Comparison of ENCODE assay signal across 10 cellular contexts in the genomic region with DNA sequence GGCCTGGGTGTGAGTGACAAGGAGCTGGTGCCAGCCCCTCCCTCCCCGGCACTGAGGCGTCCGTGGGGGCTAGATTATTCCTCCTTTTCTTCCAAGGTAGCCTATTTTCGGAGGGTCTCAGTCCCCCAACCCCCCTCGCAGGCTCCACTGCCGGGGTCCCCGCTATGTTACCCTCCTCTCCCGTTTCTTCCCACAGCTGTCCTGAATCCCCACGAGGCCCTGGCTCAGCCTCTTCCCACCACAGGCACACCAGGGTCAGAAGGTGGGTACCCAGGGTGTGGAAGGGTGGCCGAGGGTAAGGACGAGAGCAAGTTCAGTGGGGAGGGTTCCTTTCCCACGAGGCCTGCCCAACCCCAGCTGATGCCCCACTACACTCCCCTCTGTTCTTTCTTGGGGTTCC. TPM values are rescaled to one million over a fixed set of nuclear protein-coding genes. Genes with fewer than 3 reads are reported as not detected.
DNase-seq lines count a peak whose midpoint lies in the region; ATAC-seq and TF ChIP-seq lines count a peak whose summit lies in the region.
"Had no signal": no experiment of that assay in that cellular context is flagged by ENCODE, and none has a peak within 500 bp of the region (broad histone marks: within the 10 kb centered on the region; RNA-seq: fewer than 3 reads in every experiment).

No MANE protein-coding gene starts in this region.

- no peak for DNase-seq in Calu3
- DNase-seq in gastrocnemius medialis, result no peak
- no peak for DNase-seq in CD1c-positive myeloid dendritic cell (ENCODE audit: extremely low spot score)
- DNase-seq in A172 (ENCODE audit: low spot score), result no peak
- no peak for DNase-seq in ACHN
- DNase-seq: activated gamma-delta T cell treated with Interleukin-2 at 50 U/mL for 16 hours had no signal

- no peak for ATAC-seq in gastrocnemius medialis
- ATAC-seq in HG02798 (IDR thresholded peaks at IDR 0.05; ENCODE audit: poor library complexity, unreplicated experiment), result no peak
- ATAC-seq: K562 had no signal

- H3K27me3 Mint-ChIP-seq in Calu3 (ENCODE audit: unreplicated experiment), result peaks cover 90% of the 10 kb centered on the region
- peaks cover 40% of the 10 kb centered on the region for H3K27me3 Mint-ChIP-seq in activated naive CD8-positive, alpha-beta T cell

- H3K4me1 ChIP-seq in iPS-20b (ENCODE audit: insufficient read depth, low read length) (peaks cover 8% of the 10 kb centered on the region; the same call in 1 of the 2 replicates), gastrocnemius medialis (peaks cover 3 to 13% of the 10 kb centered on the region in 2 donors)

- H3K4me1 Mint-ChIP-seq in Calu3 (ENCODE audit: low read depth, unreplicated experiment), result peaks cover 12% of the 10 kb centered on the region
- peaks cover 4% of the 10 kb centered on the region for H3K4me1 Mint-ChIP-seq in activated naive CD8-positive, alpha-beta T cell (ENCODE audit: low read depth)

- no peak overlapping the region for H3K9ac ChIP-seq in iPS-20b (ENCODE audit: low read depth, low read length)

- H3K27ac Mint-ChIP-seq in Calu3 (ENCODE audit: unreplicated experiment), result no peak overlapping the region
- H3K27ac Mint-ChIP-seq in activated naive CD8-positive, alpha-beta T cell, result no peak overlapping the region

- H3K36me3 ChIP-seq in iPS-20b (ENCODE audit: insufficient read depth, low read depth, low read length) (no peaks in the 10 kb centered on the region), gastrocnemius medialis (no peaks in the 10 kb centered on the region)

- CTCF ChIA-PET in Calu3 (lab: Charles Lee), result interaction anchor here (1.2 to 3.7 kb wide), 3 partner anchors 12 to 184 kb away, joined by 3 to 19 read pairs (median 4); partner anchors contain the start of genes PSMC3IP and VPS25

- H3K4me3 Mint-ChIP-seq in Calu3 (ENCODE audit: low read depth, unreplicated experiment), result peak overlapping the region; percentile 58
- H3K4me3 Mint-ChIP-seq in activated naive CD8-positive, alpha-beta T cell, result peak overlapping the region; percentile 52

- BruUV-seq in Calu3 (replicated peaks; lab: Mats Ljungman, UMichigan), result no TSS peak

- H3K27me3 ChIP-seq in iPS-20b (ENCODE audit: insufficient read depth, low read length) (peaks cover 49% of the 10 kb centered on the region), gastrocnemius medialis (peaks cover 4 to 26% (median 15%) of the 10 kb centered on the region in 3 donors)

- H3K9me3 ChIP-seq in iPS-20b (ENCODE audit: insufficient read depth, low read depth, low read length) (no peaks in the 10 kb centered on the region), gastrocnemius medialis (no peaks in the 10 kb centered on the region)

- no peaks in the 10 kb centered on the region for H3K36me3 Mint-ChIP-seq in Calu3 (ENCODE audit: insufficient read depth, unreplicated experiment)
- peaks cover 3% of the 10 kb centered on the region for H3K36me3 Mint-ChIP-seq in activated naive CD8-positive, alpha-beta T cell

- no peak for TF ChIP-seq POLR2A in gastrocnemius medialis (IDR thresholded peaks at IDR 0.05)

- H3K27ac ChIP-seq in iPS-20b (ENCODE audit: low read length) (no peak overlapping the region), gastrocnemius medialis (peak overlapping the region; percentile 67 to 78 (median 74))

- intact Hi-C loops in Calu3 (cut with micrococcal nuclease; ENCODE audit: unreplicated experiment) (loop anchor here (10.0 kb wide), 2 partner anchors 57 to 87 kb away; partner anchors contain the start of gene PLEKHH3), gastrocnemius medialis (cut with DNase I; ENCODE audit: low total_unique reads) (loop anchor here (2.0 kb wide), 2 partner anchors 17 to 183 kb away; partner anchors contain the start of gene EZH1)

- H3K4me3 ChIP-seq in iPS-20b (ENCODE audit: low read length), result peak overlapping the region; percentile 65; the same call in 1 of the 2 replicates
- peak overlapping the region; percentile 50 to 66 (median 58) for H3K4me3 ChIP-seq in gastrocnemius medialis
- H3K4me3 ChIP-seq: K562 had no signal

- TF ChIP-seq CTCF in Calu3 (IDR thresholded peaks at IDR 0.05; ENCODE audit: unreplicated experiment) (no peak), gastrocnemius medialis (IDR thresholded peaks at IDR 0.05 in 4 of 5, conservative IDR thresholded peaks at IDR 0.05 in 1 of 5) (no peak)

- in situ Hi-C loops in gastrocnemius medialis (cut with MboI; ENCODE audit: low sequenced_read_pairs in 4 of 4) (loop anchor here in 3 of 4 donors (5.0 to 25.0 kb wide), 4 partner anchors 34 to 177 kb away; partner anchors contain the start of gene PSMC3IP (in 1 of the 3)), ACHN (cut with HindIII; ENCODE audit: low pct_ligation_motif_present, low pct_unique_long_range_greater_than_20kb, low sequenced_read_pairs) (no loop called here)

- H3K9me3 Mint-ChIP-seq in Calu3 (ENCODE audit: low read depth, unreplicated experiment), result no peaks in the 10 kb centered on the region
- H3K9me3 Mint-ChIP-seq in activated naive CD8-positive, alpha-beta T cell (ENCODE audit: low read depth), result no peaks in the 10 kb centered on the region

RNA-seq across cellular contexts. Expression of gene RAMP2, which starts 0.6 kb away (rescaled TPM):
- not detected in 2 replicates for total RNA-seq in Calu3 (2022)
- 10 to 100 TPM; 17.5 to 31.2 (median 20.7) TPM for total RNA-seq in gastrocnemius medialis
- not detected in 2 replicates for total RNA-seq in A172 (2014; rRNA removed; shearing (Covaris generic))
- total RNA-seq: K562 had no signal

RNA-seq across cellular contexts. Expression of gene VPS25, which starts 11.6 kb away (rescaled TPM):
- total RNA-seq in Calu3 (2022), result 93.9 and 101 TPM in 2 replicates
- 10 to 100 TPM; 44.8 to 54.6 (median 53.5) TPM for total RNA-seq in gastrocnemius medialis
- total RNA-seq in A172 (2014; rRNA removed; shearing (Covaris generic)), result 174 and 181 TPM in 2 replicates

RNA-seq across cellular contexts. Expression of gene EZH1, which starts 16.8 kb away (rescaled TPM):
- total RNA-seq in Calu3 (2022) (43.3 and 45.5 TPM in 2 replicates), gastrocnemius medialis (10 to 100 TPM; 32.6 to 55.2 (median 47.5) TPM)
- 7.2 and 10.3 TPM in 2 replicates for total RNA-seq in A172 (2014; rRNA removed; shearing (Covaris generic))

RNA-seq across cellular contexts. Expression of gene WNK4, which starts 18.8 kb away (rescaled TPM):
- total RNA-seq in Calu3 (2022) (0.33 and 0.73 TPM in 2 replicates), gastrocnemius medialis (not detected)
- 0.34 and 0.50 TPM in 2 replicates for total RNA-seq in A172 (2014; rRNA removed; shearing (Covaris generic))

RNA-seq across cellular contexts. Expression of gene COA3, which starts 36.9 kb away (rescaled TPM):
- total RNA-seq in Calu3 (2022) (98.8 and 99.9 TPM in 2 replicates), gastrocnemius medialis (100 to 1,000 TPM in 1 of 4 donors, 10 to 100 TPM in 3; 76.2 to 104 (median 86.8) TPM)
- 112 and 122 TPM in 2 replicates for total RNA-seq in A172 (2014; rRNA removed; shearing (Covaris generic))

Comparison
In these comparisons a context has a peak if more than half of its experiments do, and no peak if none do; other contexts are left out.
1. RNA of gene RAMP2, which starts 0.6 kb away (total RNA-seq): 17.5 to 31.2 TPM in gastrocnemius medialis; not detected in Calu3 and not detected in A172; every median in the first group is over 10 times any median in the second.